9 cellular contexts compared by ENCODE assay signal in genomic region chr6:31908791-31909190, GRCh38. TPM values are rescaled to one million over a fixed set of nuclear protein-coding genes. Genes with fewer than 3 reads are reported as not detected.
DNase-seq lines count a peak whose midpoint lies in the region; ATAC-seq and TF ChIP-seq lines count a peak whose summit lies in the region.
"Had no signal": no experiment of that assay in that cellular context is flagged by ENCODE, and none has a peak within 500 bp of the region (broad histone marks: within the 10 kb centered on the region; RNA-seq: fewer than 3 reads in every experiment).

No MANE protein-coding gene starts in this region.

- no peaks in the 10 kb centered on the region for H4K20me1 ChIP-seq in OCI-LY7 (ENCODE audit: insufficient read depth, low read length)

- no peaks in the 10 kb centered on the region for H3K9me2 ChIP-seq in OCI-LY7 (ENCODE audit: insufficient read depth, low read length)

- no TSS peak for BruUV-seq in OCI-LY7 (replicated peaks; lab: Mats Ljungman, UMichigan)

- POLR2A ChIA-PET in OCI-LY7 (lab: Charles Lee): interaction anchor here (0.6 kb wide), 1 partner anchor 66 kb away, joined by 9 read pairs; no protein-coding TSS in a partner anchor

- no peak overlapping the region for H3K4me3 ChIP-seq in OCI-LY7 (ENCODE audit: low read depth, low read length, poor library complexity, severe bottlenecking)
- H3K4me3 ChIP-seq in mucosa of descending colon: no peak overlapping the region

- H2AFZ ChIP-seq in OCI-LY7 (ENCODE audit: low read length): peak overlapping the region; percentile 8; the same call in 1 of the 2 replicates

- H3K79me2 ChIP-seq in OCI-LY7 (ENCODE audit: insufficient read depth, low read depth, low read length): no peaks in the 10 kb centered on the region

- ATAC-seq in GM18873 (IDR thresholded peaks at IDR 0.05; ENCODE audit: low FRiP score, unreplicated experiment) (peak; percentile 75), HG02623 (IDR thresholded peaks at IDR 0.05; ENCODE audit: unreplicated experiment) (peak; percentile 52), mucosa of descending colon (peak; percentile 79), GM18517 (IDR thresholded peaks at IDR 0.05; ENCODE audit: unreplicated experiment) (no peak)

- CTCF ChIA-PET in OCI-LY7 (lab: Charles Lee; ENCODE audit: unreplicated experiment): no interaction called here

- H3K9me3 ChIP-seq in OCI-LY7 (ENCODE audit: low read length): no peaks in the 10 kb centered on the region
- no peaks in the 10 kb centered on the region for H3K9me3 ChIP-seq in mucosa of descending colon
- H3K9me3 ChIP-seq: neutrophil had no signal

- intact Hi-C loops in OCI-LY7 (cut with micrococcal nuclease; ENCODE audit: unreplicated experiment) (no loop called here), mucosa of descending colon (cut with DNase I, micrococcal nuclease) (loop anchor here in 1 of 2 donors (10.0 kb wide), 1 partner anchor 46 kb away; the partner anchor contains the start of genes NELFE and SKIC2)

- no peaks in the 10 kb centered on the region for H3K36me3 ChIP-seq in OCI-LY7 (ENCODE audit: insufficient read depth, low read length)
- no peaks in the 10 kb centered on the region for H3K36me3 ChIP-seq in mucosa of descending colon (ENCODE audit: low read depth)
- H3K36me3 ChIP-seq: neutrophil had no signal

- DNase-seq in OCI-LY7 (ENCODE audit: low spot score) (no peak), mucosa of descending colon (no peak), DMS 273 (lab: John Stamatoyannopoulos, UW; ENCODE audit: unreplicated experiment) (no peak)
- DNase-seq in effector CD4-positive, alpha-beta T cell: no peak
- DNase-seq: Kasumi-1 had no signal

- TF ChIP-seq CTCF in OCI-LY7 (conservative IDR thresholded peaks at IDR 0.05; ENCODE audit: low read length) (no peak), mucosa of descending colon (IDR thresholded peaks at IDR 0.05) (no peak)

- H3K27ac ChIP-seq in OCI-LY7 (ENCODE audit: low read depth, low read length, poor library complexity, severe bottlenecking): no peak overlapping the region
- H3K27ac ChIP-seq: neutrophil had no signal

- no peak overlapping the region for H3K4me2 ChIP-seq in OCI-LY7 (ENCODE audit: low read length)

- H3K4me1 ChIP-seq in OCI-LY7 (ENCODE audit: insufficient read depth, low read length, poor library complexity, severe bottlenecking) (peaks cover 4% of the 10 kb centered on the region), mucosa of descending colon (ENCODE audit: low read depth) (no peaks in the 10 kb centered on the region)

RNA-seq across cellular contexts. Expression of gene ZBTB12, which starts 6.9 kb away (rescaled TPM):
- 12.8 and 17.6 TPM in 2 replicates for total RNA-seq in OCI-LY7 (2014; rRNA removed; shearing (Covaris generic))
- 20.2 and 21.0 TPM in 2 replicates for total RNA-seq in OCI-LY7 (2022)
- 1 to 10 TPM; 2.3 to 6.2 (median 3.4) TPM for total RNA-seq in mucosa of descending colon

RNA-seq across cellular contexts. Expression of gene EHMT2, which starts 11.3 kb away (rescaled TPM):
- total RNA-seq in OCI-LY7 (2014; rRNA removed; shearing (Covaris generic)): 49.5 and 55.1 TPM in 2 replicates
- 70.4 and 76.8 TPM in 2 replicates for total RNA-seq in OCI-LY7 (2022)
- total RNA-seq in mucosa of descending colon: 10 to 100 TPM; 29.6 to 50.1 (median 36.4) TPM

RNA-seq across cellular contexts. Expression of gene C2, which starts 18.7 kb away (rescaled TPM):
- total RNA-seq in OCI-LY7 (2014; rRNA removed; shearing (Covaris generic)): 3.1 and 3.4 TPM in 2 replicates
- 4.4 and 8.7 TPM in 2 replicates for total RNA-seq in OCI-LY7 (2022)
- 10 to 100 TPM in 2 of 3 donors, 1 to 10 TPM in 1; 5.5 to 33.7 (median 17.9) TPM for total RNA-seq in mucosa of descending colon

RNA-seq across cellular contexts. Expression of gene SLC44A4, which starts 30.0 kb away (rescaled TPM):
- not detected in 2 replicates for total RNA-seq in OCI-LY7 (2014; rRNA removed; shearing (Covaris generic))
- total RNA-seq in OCI-LY7 (2022) (not detected in 2 replicates), mucosa of descending colon (100 to 1,000 TPM; 332 to 795 (median 740) TPM)

RNA-seq across cellular contexts. Expression of gene CFB, which starts 37.1 kb away (rescaled TPM):
- 1.1 TPM in 1 of 2 replicates, not detected in the other for total RNA-seq in OCI-LY7 (2014; rRNA removed; shearing (Covaris generic))
- total RNA-seq in OCI-LY7 (2022) (1.2 and 2.4 TPM in 2 replicates), mucosa of descending colon (100 to 1,000 TPM in 1 of 3 donors, 10 to 100 TPM in 2; 34.5 to 178 (median 40.4) TPM)
